Comparison of ENCODE assay signal across 1 cellular context in the genomic region with DNA sequence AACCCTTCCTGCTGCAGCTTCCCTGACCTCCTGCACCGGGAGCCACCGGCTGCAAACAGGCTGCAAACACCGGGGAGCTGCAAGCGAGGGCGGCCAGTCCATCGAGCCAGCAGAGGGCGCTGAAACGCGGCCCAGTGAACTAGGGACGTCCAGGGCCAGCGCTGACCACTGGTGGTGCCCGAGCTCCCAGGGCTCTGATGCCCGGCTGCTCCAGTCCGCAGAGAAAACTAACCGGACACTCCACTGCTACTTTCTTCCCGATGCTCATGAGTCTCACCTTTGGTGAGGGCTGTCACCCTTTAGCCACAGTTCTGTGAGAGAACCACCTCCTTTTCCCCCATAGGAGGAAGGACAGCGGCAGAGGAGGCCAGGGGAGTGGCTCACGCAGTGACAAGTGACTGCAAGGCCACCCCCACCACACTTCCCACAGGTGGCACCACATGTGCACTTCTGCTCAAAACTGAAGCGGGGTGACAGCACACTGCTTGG.
TF ChIP-seq lines count a peak whose summit lies in the region.

No MANE protein-coding gene starts in this region.

TF ChIP-seq in HepG2, 621 proteins besides CTCF, POLR2A, EP300 and RAD21 (continued from another document and continues in another):
- TF ChIP-seq, protein P1, sequence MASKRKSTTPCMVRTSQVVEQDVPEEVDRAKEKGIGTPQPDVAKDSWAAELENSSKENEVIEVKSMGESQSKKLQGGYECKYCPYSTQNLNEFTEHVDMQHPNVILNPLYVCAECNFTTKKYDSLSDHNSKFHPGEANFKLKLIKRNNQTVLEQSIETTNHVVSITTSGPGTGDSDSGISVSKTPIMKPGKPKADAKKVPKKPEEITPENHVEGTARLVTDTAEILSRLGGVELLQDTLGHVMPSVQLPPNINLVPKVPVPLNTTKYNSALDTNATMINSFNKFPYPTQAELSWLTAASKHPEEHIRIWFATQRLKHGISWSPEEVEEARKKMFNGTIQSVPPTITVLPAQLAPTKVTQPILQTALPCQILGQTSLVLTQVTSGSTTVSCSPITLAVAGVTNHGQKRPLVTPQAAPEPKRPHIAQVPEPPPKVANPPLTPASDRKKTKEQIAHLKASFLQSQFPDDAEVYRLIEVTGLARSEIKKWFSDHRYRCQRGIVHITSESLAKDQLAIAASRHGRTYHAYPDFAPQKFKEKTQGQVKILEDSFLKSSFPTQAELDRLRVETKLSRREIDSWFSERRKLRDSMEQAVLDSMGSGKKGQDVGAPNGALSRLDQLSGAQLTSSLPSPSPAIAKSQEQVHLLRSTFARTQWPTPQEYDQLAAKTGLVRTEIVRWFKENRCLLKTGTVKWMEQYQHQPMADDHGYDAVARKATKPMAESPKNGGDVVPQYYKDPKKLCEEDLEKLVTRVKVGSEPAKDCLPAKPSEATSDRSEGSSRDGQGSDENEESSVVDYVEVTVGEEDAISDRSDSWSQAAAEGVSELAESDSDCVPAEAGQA (IDR thresholded peaks at IDR 0.05; ENCODE audit: low read depth) = no peak
- TF ChIP-seq, protein P1 (CRISPR knock-in tag; IDR thresholded peaks at IDR 0.05; ENCODE audit: borderline replicate concordance) = no peak
- TF ChIP-seq, protein P2, sequence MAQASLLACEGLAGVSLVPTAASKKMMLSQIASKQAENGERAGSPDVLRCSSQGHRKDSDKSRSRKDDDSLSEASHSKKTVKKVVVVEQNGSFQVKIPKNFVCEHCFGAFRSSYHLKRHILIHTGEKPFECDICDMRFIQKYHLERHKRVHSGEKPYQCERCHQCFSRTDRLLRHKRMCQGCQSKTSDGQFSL (CRISPR knock-in tag; IDR thresholded peaks at IDR 0.05) = no peak
- no peak for TF ChIP-seq FIP1L1 (IDR thresholded peaks at IDR 0.05; ENCODE audit: borderline replicate concordance, insufficient read depth, low read depth, low read length)
- TF ChIP-seq, protein P3, sequence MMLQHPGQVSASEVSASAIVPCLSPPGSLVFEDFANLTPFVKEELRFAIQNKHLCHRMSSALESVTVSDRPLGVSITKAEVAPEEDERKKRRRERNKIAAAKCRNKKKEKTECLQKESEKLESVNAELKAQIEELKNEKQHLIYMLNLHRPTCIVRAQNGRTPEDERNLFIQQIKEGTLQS (CRISPR knock-in tag; IDR thresholded peaks at IDR 0.05) = no peak
- TF ChIP-seq GPN1 (CRISPR knock-in tag; IDR thresholded peaks at IDR 0.05; ENCODE audit: borderline replicate concordance) = no peak
- TF ChIP-seq ZNF7 (CRISPR knock-in tag; IDR thresholded peaks at IDR 0.05) = no peak
- no peak for TF ChIP-seq ZNF713 (CRISPR knock-in tag; IDR thresholded peaks at IDR 0.05)
- TF ChIP-seq, protein P4, sequence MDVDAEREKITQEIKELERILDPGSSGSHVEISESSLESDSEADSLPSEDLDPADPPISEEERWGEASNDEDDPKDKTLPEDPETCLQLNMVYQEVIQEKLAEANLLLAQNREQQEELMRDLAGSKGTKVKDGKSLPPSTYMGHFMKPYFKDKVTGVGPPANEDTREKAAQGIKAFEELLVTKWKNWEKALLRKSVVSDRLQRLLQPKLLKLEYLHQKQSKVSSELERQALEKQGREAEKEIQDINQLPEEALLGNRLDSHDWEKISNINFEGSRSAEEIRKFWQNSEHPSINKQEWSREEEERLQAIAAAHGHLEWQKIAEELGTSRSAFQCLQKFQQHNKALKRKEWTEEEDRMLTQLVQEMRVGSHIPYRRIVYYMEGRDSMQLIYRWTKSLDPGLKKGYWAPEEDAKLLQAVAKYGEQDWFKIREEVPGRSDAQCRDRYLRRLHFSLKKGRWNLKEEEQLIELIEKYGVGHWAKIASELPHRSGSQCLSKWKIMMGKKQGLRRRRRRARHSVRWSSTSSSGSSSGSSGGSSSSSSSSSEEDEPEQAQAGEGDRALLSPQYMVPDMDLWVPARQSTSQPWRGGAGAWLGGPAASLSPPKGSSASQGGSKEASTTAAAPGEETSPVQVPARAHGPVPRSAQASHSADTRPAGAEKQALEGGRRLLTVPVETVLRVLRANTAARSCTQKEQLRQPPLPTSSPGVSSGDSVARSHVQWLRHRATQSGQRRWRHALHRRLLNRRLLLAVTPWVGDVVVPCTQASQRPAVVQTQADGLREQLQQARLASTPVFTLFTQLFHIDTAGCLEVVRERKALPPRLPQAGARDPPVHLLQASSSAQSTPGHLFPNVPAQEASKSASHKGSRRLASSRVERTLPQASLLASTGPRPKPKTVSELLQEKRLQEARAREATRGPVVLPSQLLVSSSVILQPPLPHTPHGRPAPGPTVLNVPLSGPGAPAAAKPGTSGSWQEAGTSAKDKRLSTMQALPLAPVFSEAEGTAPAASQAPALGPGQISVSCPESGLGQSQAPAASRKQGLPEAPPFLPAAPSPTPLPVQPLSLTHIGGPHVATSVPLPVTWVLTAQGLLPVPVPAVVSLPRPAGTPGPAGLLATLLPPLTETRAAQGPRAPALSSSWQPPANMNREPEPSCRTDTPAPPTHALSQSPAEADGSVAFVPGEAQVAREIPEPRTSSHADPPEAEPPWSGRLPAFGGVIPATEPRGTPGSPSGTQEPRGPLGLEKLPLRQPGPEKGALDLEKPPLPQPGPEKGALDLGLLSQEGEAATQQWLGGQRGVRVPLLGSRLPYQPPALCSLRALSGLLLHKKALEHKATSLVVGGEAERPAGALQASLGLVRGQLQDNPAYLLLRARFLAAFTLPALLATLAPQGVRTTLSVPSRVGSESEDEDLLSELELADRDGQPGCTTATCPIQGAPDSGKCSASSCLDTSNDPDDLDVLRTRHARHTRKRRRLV (CRISPR knock-in tag; IDR thresholded peaks at IDR 0.05) = no peak
- TF ChIP-seq YEATS2 (CRISPR knock-in tag; IDR thresholded peaks at IDR 0.05; ENCODE audit: borderline replicate concordance) = peak; percentile 59; the same call in 1 of the 2 replicates
- no peak for TF ChIP-seq SP1 (IDR thresholded peaks at IDR 0.05)
- TF ChIP-seq SP1 (CRISPR knock-in tag; IDR thresholded peaks at IDR 0.05) = no peak
- no peak for TF ChIP-seq CCAR2 (optimal IDR thresholded peaks at IDR 0.05; ENCODE audit: low read depth, low read length)
- no peak for TF ChIP-seq ZNF558 (CRISPR knock-in tag; IDR thresholded peaks at IDR 0.05; ENCODE audit: borderline replicate concordance)
- TF ChIP-seq SYNCRIP (IDR thresholded peaks at IDR 0.05; ENCODE audit: insufficient read depth, low read depth, low read length) = no peak
- TF ChIP-seq TBX2 (CRISPR knock-in tag; IDR thresholded peaks at IDR 0.05; ENCODE audit: borderline replicate concordance) = no peak; the same call in 1 of the 2 replicates
- TF ChIP-seq ZFYVE20 (CRISPR knock-in tag; IDR thresholded peaks at IDR 0.05; ENCODE audit: borderline replicate concordance, low read depth) = no peak
- TF ChIP-seq ZNF703 (CRISPR knock-in tag; IDR thresholded peaks at IDR 0.05; ENCODE audit: borderline replicate concordance) = no peak
- TF ChIP-seq ZNF260 (CRISPR knock-in tag; IDR thresholded peaks at IDR 0.05; ENCODE audit: borderline replicate concordance, low read depth) = no peak
- TF ChIP-seq, protein P5, sequence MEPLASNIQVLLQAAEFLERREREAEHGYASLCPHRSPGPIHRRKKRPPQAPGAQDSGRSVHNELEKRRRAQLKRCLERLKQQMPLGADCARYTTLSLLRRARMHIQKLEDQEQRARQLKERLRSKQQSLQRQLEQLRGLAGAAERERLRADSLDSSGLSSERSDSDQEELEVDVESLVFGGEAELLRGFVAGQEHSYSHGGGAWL (CRISPR knock-in tag; IDR thresholded peaks at IDR 0.05) = no peak
- TF ChIP-seq HOXD1 (CRISPR knock-in tag; IDR thresholded peaks at IDR 0.05) = no peak
- no peak for TF ChIP-seq ATM (IDR thresholded peaks at IDR 0.05; ENCODE audit: borderline replicate concordance)
- TF ChIP-seq, protein P6, sequence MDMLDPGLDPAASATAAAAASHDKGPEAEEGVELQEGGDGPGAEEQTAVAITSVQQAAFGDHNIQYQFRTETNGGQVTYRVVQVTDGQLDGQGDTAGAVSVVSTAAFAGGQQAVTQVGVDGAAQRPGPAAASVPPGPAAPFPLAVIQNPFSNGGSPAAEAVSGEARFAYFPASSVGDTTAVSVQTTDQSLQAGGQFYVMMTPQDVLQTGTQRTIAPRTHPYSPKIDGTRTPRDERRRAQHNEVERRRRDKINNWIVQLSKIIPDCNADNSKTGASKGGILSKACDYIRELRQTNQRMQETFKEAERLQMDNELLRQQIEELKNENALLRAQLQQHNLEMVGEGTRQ (IDR thresholded peaks at IDR 0.05; ENCODE audit: low read depth, low read length) = no peak
- TF ChIP-seq, protein P6 (CRISPR knock-in tag; IDR thresholded peaks at IDR 0.05; ENCODE audit: borderline replicate concordance) = no peak
- TF ChIP-seq PITX1 (CRISPR knock-in tag; IDR thresholded peaks at IDR 0.05) = 0 out of 2 replicates have a peak, but pooled peaks have one; percentile 35
- peak; percentile 66 for TF ChIP-seq GABPB1 (CRISPR knock-in tag; IDR thresholded peaks at IDR 0.05)
- TF ChIP-seq, protein P7, sequence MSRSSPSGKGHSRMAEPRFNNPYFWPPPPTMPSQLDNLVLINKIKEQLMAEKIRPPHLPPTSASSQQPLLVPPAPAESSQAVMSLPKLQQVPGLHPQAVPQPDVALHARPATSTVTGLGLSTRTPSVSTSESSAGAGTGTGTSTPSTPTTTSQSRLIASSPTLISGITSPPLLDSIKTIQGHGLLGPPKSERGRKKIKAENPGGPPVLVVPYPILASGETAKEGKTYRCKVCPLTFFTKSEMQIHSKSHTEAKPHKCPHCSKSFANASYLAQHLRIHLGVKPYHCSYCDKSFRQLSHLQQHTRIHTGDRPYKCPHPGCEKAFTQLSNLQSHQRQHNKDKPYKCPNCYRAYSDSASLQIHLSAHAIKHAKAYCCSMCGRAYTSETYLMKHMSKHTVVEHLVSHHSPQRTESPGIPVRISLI (CRISPR knock-in tag; IDR thresholded peaks at IDR 0.05; ENCODE audit: borderline replicate concordance) = no peak
- TF ChIP-seq ZSCAN22 (CRISPR knock-in tag; IDR thresholded peaks at IDR 0.05) = no peak
- TF ChIP-seq, protein P8, sequence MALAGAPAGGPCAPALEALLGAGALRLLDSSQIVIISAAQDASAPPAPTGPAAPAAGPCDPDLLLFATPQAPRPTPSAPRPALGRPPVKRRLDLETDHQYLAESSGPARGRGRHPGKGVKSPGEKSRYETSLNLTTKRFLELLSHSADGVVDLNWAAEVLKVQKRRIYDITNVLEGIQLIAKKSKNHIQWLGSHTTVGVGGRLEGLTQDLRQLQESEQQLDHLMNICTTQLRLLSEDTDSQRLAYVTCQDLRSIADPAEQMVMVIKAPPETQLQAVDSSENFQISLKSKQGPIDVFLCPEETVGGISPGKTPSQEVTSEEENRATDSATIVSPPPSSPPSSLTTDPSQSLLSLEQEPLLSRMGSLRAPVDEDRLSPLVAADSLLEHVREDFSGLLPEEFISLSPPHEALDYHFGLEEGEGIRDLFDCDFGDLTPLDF (CRISPR knock-in tag; IDR thresholded peaks at IDR 0.05) = no peak
- no peak for TF ChIP-seq TCF12 (IDR thresholded peaks at IDR 0.05)
- TF ChIP-seq TCF12 (CRISPR knock-in tag; IDR thresholded peaks at IDR 0.05) = no peak
- no peak for TF ChIP-seq TCF7L2 (IDR thresholded peaks at IDR 0.05; ENCODE audit: low read depth, low read length)
- peak; percentile 54 for TF ChIP-seq HNRNPLL (IDR thresholded peaks at IDR 0.05; ENCODE audit: low read depth, low read length, poor library complexity, severe bottlenecking)
- no peak for TF ChIP-seq NBN (conservative IDR thresholded peaks at IDR 0.05)
- TF ChIP-seq, protein P9, sequence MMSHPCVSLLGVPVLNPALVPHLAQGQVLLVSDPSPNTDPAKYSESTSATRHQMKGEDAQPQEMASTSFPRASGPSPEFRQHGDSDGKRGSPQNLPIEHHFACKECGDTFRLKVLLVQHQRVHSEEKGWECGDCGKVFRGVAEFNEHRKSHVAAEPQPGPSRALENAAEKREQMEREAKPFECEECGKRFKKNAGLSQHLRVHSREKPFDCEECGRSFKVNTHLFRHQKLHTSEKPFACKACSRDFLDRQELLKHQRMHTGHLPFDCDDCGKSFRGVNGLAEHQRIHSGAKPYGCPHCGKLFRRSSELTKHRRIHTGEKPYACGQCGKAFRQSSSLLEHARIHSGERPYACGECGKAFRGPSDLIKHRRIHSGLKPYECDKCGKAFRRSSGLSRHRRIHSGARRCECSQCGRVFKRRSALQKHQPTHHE (CRISPR knock-in tag; IDR thresholded peaks at IDR 0.05; ENCODE audit: borderline replicate concordance) = no peak
- TF ChIP-seq SRY (CRISPR knock-in tag; IDR thresholded peaks at IDR 0.05) = no peak
- TF ChIP-seq ZNF572 (CRISPR knock-in tag; IDR thresholded peaks at IDR 0.05) = no peak
- TF ChIP-seq BRCA1 (CRISPR knock-in tag; IDR thresholded peaks at IDR 0.05) = 0 out of 2 replicates have a peak, but pooled peaks have one; percentile 32
- no peak for TF ChIP-seq SOX13 (IDR thresholded peaks at IDR 0.05)
- 0 out of 4 replicates have a peak, but pooled peaks of 1 of the 2 experiments have one; percentile 17 for TF ChIP-seq SOX13 (CRISPR knock-in tag; conservative IDR thresholded peaks at IDR 0.05 in 1 of 2, IDR thresholded peaks at IDR 0.05 in 1 of 2)
- no peak for TF ChIP-seq NFIB (CRISPR knock-in tag; IDR thresholded peaks at IDR 0.05; ENCODE audit: borderline replicate concordance)
- TF ChIP-seq, protein P10, sequence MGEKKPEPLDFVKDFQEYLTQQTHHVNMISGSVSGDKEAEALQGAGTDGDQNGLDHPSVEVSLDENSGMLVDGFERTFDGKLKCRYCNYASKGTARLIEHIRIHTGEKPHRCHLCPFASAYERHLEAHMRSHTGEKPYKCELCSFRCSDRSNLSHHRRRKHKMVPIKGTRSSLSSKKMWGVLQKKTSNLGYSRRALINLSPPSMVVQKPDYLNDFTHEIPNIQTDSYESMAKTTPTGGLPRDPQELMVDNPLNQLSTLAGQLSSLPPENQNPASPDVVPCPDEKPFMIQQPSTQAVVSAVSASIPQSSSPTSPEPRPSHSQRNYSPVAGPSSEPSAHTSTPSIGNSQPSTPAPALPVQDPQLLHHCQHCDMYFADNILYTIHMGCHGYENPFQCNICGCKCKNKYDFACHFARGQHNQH (CRISPR knock-in tag; IDR thresholded peaks at IDR 0.05) = peak; percentile 57; the same call in 1 of the 2 replicates
- TF ChIP-seq ZFP36 (IDR thresholded peaks at IDR 0.05; ENCODE audit: borderline replicate concordance, low read depth, low read length, partially characterized antibody) = no peak
- no peak for TF ChIP-seq NR2F2 (IDR thresholded peaks at IDR 0.05; ENCODE audit: borderline replicate concordance, low read depth)
